ENCODE assay signal across 24 cellular contexts in genomic region chr10:7611909-7612308, GRCh38. TPM values are rescaled to one million over a fixed set of nuclear protein-coding genes. Genes with fewer than 3 reads are reported as not detected.
"Had no signal": no experiment of that assay in that cellular context is flagged by ENCODE, and none has a peak within 500 bp of the region (broad histone marks: within the 10 kb centered on the region; RNA-seq: fewer than 3 reads in every experiment).

No MANE protein-coding gene starts in this region.

- H3K4me2 ChIP-seq: neural progenitor cell had no signal

- H3K4me3 ChIP-seq: coronary artery, dorsolateral prefrontal cortex, gastroesophageal sphincter, left ventricle myocardium inferior, lower lobe of right lung, neural progenitor cell, ovary, right atrium auricular region, sigmoid colon, suprapubic skin, thyroid gland had no signal

- H2AFZ ChIP-seq: neural progenitor cell had no signal

- H3K27ac ChIP-seq: coronary artery, dorsolateral prefrontal cortex, left ventricle myocardium inferior, lower lobe of right lung, neural progenitor cell, ovary, right atrium auricular region, suprapubic skin, thyroid gland had no signal

- H3K4me1 ChIP-seq: neural progenitor cell, thyroid gland had no signal

- H3K27me3 ChIP-seq: gastroesophageal sphincter, neural progenitor cell, ovary, right atrium auricular region, sigmoid colon, suprapubic skin, thyroid gland had no signal

- H3K9me3 ChIP-seq: gastroesophageal sphincter, left ventricle myocardium inferior, lower lobe of right lung, ovary, right atrium auricular region, sigmoid colon, suprapubic skin, thyroid gland had no signal

- H3K9ac ChIP-seq: neural progenitor cell had no signal

- DNase-seq: dorsolateral prefrontal cortex; effector memory CD4-positive, alpha-beta T cell; foreskin fibroblast; glutamatergic neuron; immature natural killer cell; kidney; left cardiac atrium; left ventricle myocardium inferior; lower lobe of right lung; nucleus accumbens; ovary; sigmoid colon; small intestine; stimulated activated CD4-positive, alpha-beta T cell treated with anti-CD3 and anti-CD28 coated beads, Interleukin-12 subunit alpha, Interleukin-12 subunit beta, amount 100 ng/mL, for 4 hours; stimulated activated naive CD4-positive, alpha-beta T cell treated with Interleukin-2 at 50 U/mL for 16 hours; thyroid gland had no signal

- ATAC-seq: esophagus mucosa; gastroesophageal sphincter; left cardiac atrium; lower lobe of right lung; natural killer cell treated with Interleukin-12 subunit alpha and Interleukin-12 subunit beta and Interleukin-15 and Interleukin-18, amount 100 ng/mL, for 72 hours had no signal

- H3K36me3 ChIP-seq: left ventricle myocardium inferior, lower lobe of right lung, neural progenitor cell, ovary, right atrium auricular region, suprapubic skin, thyroid gland had no signal

RNA-seq across cellular contexts. Expression of gene ITIH5, which starts 54.9 kb away (rescaled TPM):
- total RNA-seq: myocyte; natural killer cell treated with Interleukin-12 subunit alpha and Interleukin-12 subunit beta and Interleukin-15 and Interleukin-18, amount 100 ng/mL, for 72 hours had no signal
- polyA plus RNA-seq: immature natural killer cell had no signal
